In the genomic region with DNA sequence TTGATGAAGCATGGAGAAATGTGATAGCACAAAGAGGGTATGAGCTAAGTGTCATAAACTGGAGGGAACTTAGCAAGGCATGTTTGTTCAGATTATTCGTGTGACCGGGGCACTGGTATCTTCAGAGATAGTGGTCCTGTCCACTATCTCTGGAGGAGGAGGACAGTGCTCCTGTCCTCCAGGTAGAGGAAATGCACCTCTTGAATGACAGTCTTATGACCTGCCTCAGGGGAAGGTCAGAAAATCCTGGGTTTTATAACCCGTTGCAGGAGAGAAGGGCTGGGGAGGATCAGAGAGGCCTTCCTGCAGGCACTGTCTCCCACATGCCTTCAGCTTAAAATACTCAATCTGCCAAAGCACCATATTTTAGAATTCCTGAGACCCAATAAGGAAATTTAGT, we compare ENCODE assay signal across 1 cellular context.
TF ChIP-seq lines count a peak whose summit lies in the region.

No MANE protein-coding gene starts in this region.

TF ChIP-seq in H1, 55 proteins besides CTCF, POLR2A, EP300 and RAD21 (continued from another document):
- TF ChIP-seq KDM4A (IDR thresholded peaks at IDR 0.05; ENCODE audit: low read depth, low read length, severe bottlenecking) (no peak), POLR2AphosphoS5 (IDR thresholded peaks at IDR 0.05; ENCODE audit: low read depth, low read length) (no peak), EGR1 (IDR thresholded peaks at IDR 0.05; ENCODE audit: borderline replicate concordance, low read depth, low read length) (no peak), CEBPB (IDR thresholded peaks at IDR 0.05; ENCODE audit: low read depth, low read length) (no peak), SIRT6 (IDR thresholded peaks at IDR 0.05; ENCODE audit: low read length) (no peak)
